In genomic region chr1:248696261-248696660, GRCh38 we compare ENCODE assay signal across 13 cellular contexts. TPM values are rescaled to one million over a fixed set of nuclear protein-coding genes. Genes with fewer than 3 reads are reported as not detected.
DNase-seq lines count a peak whose midpoint lies in the region; ATAC-seq, FAIRE-seq and TF ChIP-seq lines count a peak whose summit lies in the region.
"Had no signal": no experiment of that assay in that cellular context is flagged by ENCODE, and none has a peak within 500 bp of the region (broad histone marks: within the 10 kb centered on the region; RNA-seq: fewer than 3 reads in every experiment).

No MANE protein-coding gene starts in this region.

- H2AFZ ChIP-seq in KMS-11 (ENCODE audit: low read depth) = no peak overlapping the region

- H3K4me2 ChIP-seq in KMS-11 = no peak overlapping the region

- CTCF ChIA-PET in activated CD8-positive, alpha-beta T cell treated with anti-CD3 and anti-CD28 coated beads for 36 hours (lab: Charles Lee) = interaction anchor here (1.0 to 1.4 kb wide), 2 partner anchors 71 to 110 kb away, joined by 4 to 5 read pairs; no protein-coding TSS in a partner anchor
- CTCF ChIA-PET in activated CD8-positive, alpha-beta T cell treated with anti-CD3 and anti-CD28 coated beads, Interleukin-2, amount 10 ng/mL, durations not matched to agents 7 days and 5 days (lab: Charles Lee) = no interaction called here

- no peak for ATAC-seq in activated CD8-positive, alpha-beta T cell treated with anti-CD3 and anti-CD28 coated beads for 36 hours
- no peak for ATAC-seq in activated CD8-positive, alpha-beta T cell treated with anti-CD3 and anti-CD28 coated beads, Interleukin-2, amount 10 ng/mL, durations not matched to agents 7 days and 5 days
- peak; percentile 64 to 69 for ATAC-seq in stimulated activated naive B cell treated with anti-CD40 and anti-IgM and Interleukin-4, amounts not matched to agents 10 μg/mL and 1 μg/mL and 100 μg/mL, for 72 hours (replicated peaks)
- ATAC-seq in GM19328 (IDR thresholded peaks at IDR 0.05; ENCODE audit: unreplicated experiment) = no peak
- ATAC-seq in GM18909 (IDR thresholded peaks at IDR 0.05; ENCODE audit: poor library complexity, unreplicated experiment) = no peak

- intact Hi-C loops in activated CD8-positive, alpha-beta T cell treated with anti-CD3 and anti-CD28 coated beads for 36 hours (cut with micrococcal nuclease) = no loop called here

- no peak overlapping the region for H3K27ac Mint-ChIP-seq in activated CD8-positive, alpha-beta T cell treated with anti-CD3 and anti-CD28 coated beads for 36 hours
- H3K27ac Mint-ChIP-seq in activated CD8-positive, alpha-beta T cell treated with anti-CD3 and anti-CD28 coated beads, Interleukin-2, amount 10 ng/mL, durations not matched to agents 7 days and 5 days = no peak overlapping the region
- H3K27ac Mint-ChIP-seq in stimulated activated naive B cell treated with anti-CD40 and anti-IgM and Interleukin-4, amounts not matched to agents 10 μg/mL and 1 μg/mL and 100 μg/mL, for 72 hours = no peak overlapping the region

- no peaks in the 10 kb centered on the region for H3K36me3 ChIP-seq in KMS-11 (ENCODE audit: insufficient read depth)

- H3K4me1 ChIP-seq in KMS-11 (ENCODE audit: low read depth, poor library complexity, severe bottlenecking) = no peaks in the 10 kb centered on the region

- no peak overlapping the region for H3K4me3 ChIP-seq in KMS-11 (IDR thresholded peaks at IDR 0.05; ENCODE audit: insufficient read depth, low read depth, low read length)

- H3K27me3 ChIP-seq in KMS-11 (ENCODE audit: insufficient read depth, low read depth) = no peaks in the 10 kb centered on the region

- no peak overlapping the region for H3K4me3 Mint-ChIP-seq in activated CD8-positive, alpha-beta T cell treated with anti-CD3 and anti-CD28 coated beads for 36 hours
- H3K4me3 Mint-ChIP-seq in activated CD8-positive, alpha-beta T cell treated with anti-CD3 and anti-CD28 coated beads, Interleukin-2, amount 10 ng/mL, durations not matched to agents 7 days and 5 days = no peak overlapping the region
- H3K4me3 Mint-ChIP-seq in stimulated activated naive B cell treated with anti-CD40 and anti-IgM and Interleukin-4, amounts not matched to agents 10 μg/mL and 1 μg/mL and 100 μg/mL, for 72 hours = no peak overlapping the region

- POLR2A ChIA-PET in activated CD8-positive, alpha-beta T cell treated with anti-CD3 and anti-CD28 coated beads for 36 hours (lab: Charles Lee) = no interaction called here
- POLR2A ChIA-PET in activated CD8-positive, alpha-beta T cell treated with anti-CD3 and anti-CD28 coated beads, Interleukin-2, amount 10 ng/mL, durations not matched to agents 7 days and 5 days (lab: Charles Lee) = no interaction called here

- no peaks in the 10 kb centered on the region for H3K36me3 Mint-ChIP-seq in activated CD8-positive, alpha-beta T cell treated with anti-CD3 and anti-CD28 coated beads for 36 hours (ENCODE audit: low read depth)
- no peaks in the 10 kb centered on the region for H3K36me3 Mint-ChIP-seq in activated CD8-positive, alpha-beta T cell treated with anti-CD3 and anti-CD28 coated beads, Interleukin-2, amount 10 ng/mL, durations not matched to agents 7 days and 5 days (ENCODE audit: low read depth)
- peaks cover 4 to 6% of the 10 kb centered on the region in 2 donors for H3K36me3 Mint-ChIP-seq in stimulated activated naive B cell treated with anti-CD40 and anti-IgM and Interleukin-4, amounts not matched to agents 10 μg/mL and 1 μg/mL and 100 μg/mL, for 72 hours

- no peak for TF ChIP-seq CTCF in activated CD8-positive, alpha-beta T cell treated with anti-CD3 and anti-CD28 coated beads for 36 hours (IDR thresholded peaks at IDR 0.05)
- 0 out of 2 replicates have a peak, but pooled peaks have one; percentile 18 for TF ChIP-seq CTCF in KMS-11 (conservative IDR thresholded peaks at IDR 0.05; ENCODE audit: low read depth, low read length)

- no peak overlapping the region for H3K9ac ChIP-seq in KMS-11

- no peaks in the 10 kb centered on the region for H3K9me3 Mint-ChIP-seq in activated CD8-positive, alpha-beta T cell treated with anti-CD3 and anti-CD28 coated beads for 36 hours
- H3K9me3 Mint-ChIP-seq in activated CD8-positive, alpha-beta T cell treated with anti-CD3 and anti-CD28 coated beads, Interleukin-2, amount 10 ng/mL, durations not matched to agents 7 days and 5 days (ENCODE audit: insufficient read depth) = no peaks in the 10 kb centered on the region
- H3K9me3 Mint-ChIP-seq in stimulated activated naive B cell treated with anti-CD40 and anti-IgM and Interleukin-4, amounts not matched to agents 10 μg/mL and 1 μg/mL and 100 μg/mL, for 72 hours = peaks cover 5 to 6% of the 10 kb centered on the region in 2 donors

- H3K79me2 ChIP-seq in KMS-11 (ENCODE audit: insufficient read depth, low read depth) = no peaks in the 10 kb centered on the region

- peak; percentile 15 for DNase-seq in activated CD8-positive, alpha-beta T cell treated with anti-CD3 and anti-CD28 coated beads for 36 hours
- no peak for DNase-seq in activated CD8-positive, alpha-beta T cell treated with anti-CD3 and anti-CD28 coated beads, Interleukin-2, amount 10 ng/mL, durations not matched to agents 7 days and 5 days
- peak; percentile 24 for DNase-seq in UCSD-AML1 (lab: John Stamatoyannopoulos, UW; ENCODE audit: unreplicated experiment)
- no peak for DNase-seq in stimulated activated naive B cell treated with anti-CD40 and anti-IgM and Interleukin-4, amounts not matched to agents 10 μg/mL and 1 μg/mL and 100 μg/mL, for 72 hours
- DNase-seq in frontal cortex (ENCODE audit: low spot score in 2 of 2) = no peak
- DNase-seq: aorta had no signal

- no peaks in the 10 kb centered on the region for H4K20me1 ChIP-seq in KMS-11 (ENCODE audit: insufficient read depth)

- no peak overlapping the region for H3K27ac ChIP-seq in KMS-11

- FAIRE-seq in frontal cortex (lab: Jason Lieb, UNC) = no peak
- FAIRE-seq: TTC549 had no signal

- H3K27me3 Mint-ChIP-seq in activated CD8-positive, alpha-beta T cell treated with anti-CD3 and anti-CD28 coated beads for 36 hours = peaks cover 7% of the 10 kb centered on the region
- H3K27me3 Mint-ChIP-seq in activated CD8-positive, alpha-beta T cell treated with anti-CD3 and anti-CD28 coated beads, Interleukin-2, amount 10 ng/mL, durations not matched to agents 7 days and 5 days (ENCODE audit: low read depth) = no peaks in the 10 kb centered on the region
- peaks cover 6 to 8% of the 10 kb centered on the region in 2 donors for H3K27me3 Mint-ChIP-seq in stimulated activated naive B cell treated with anti-CD40 and anti-IgM and Interleukin-4, amounts not matched to agents 10 μg/mL and 1 μg/mL and 100 μg/mL, for 72 hours

- H3K4me1 Mint-ChIP-seq in activated CD8-positive, alpha-beta T cell treated with anti-CD3 and anti-CD28 coated beads for 36 hours (ENCODE audit: low read depth) = no peaks in the 10 kb centered on the region
- no peaks in the 10 kb centered on the region for H3K4me1 Mint-ChIP-seq in activated CD8-positive, alpha-beta T cell treated with anti-CD3 and anti-CD28 coated beads, Interleukin-2, amount 10 ng/mL, durations not matched to agents 7 days and 5 days (ENCODE audit: low read depth)
- H3K4me1 Mint-ChIP-seq in stimulated activated naive B cell treated with anti-CD40 and anti-IgM and Interleukin-4, amounts not matched to agents 10 μg/mL and 1 μg/mL and 100 μg/mL, for 72 hours = peaks cover 18 to 33% of the 10 kb centered on the region in 2 donors

RNA-seq across cellular contexts. Expression of gene OR14I1, which starts 6.3 kb away (rescaled TPM):
- not detected for total RNA-seq in activated CD8-positive, alpha-beta T cell treated with anti-CD3 and anti-CD28 coated beads for 36 hours
- not detected for total RNA-seq in activated CD8-positive, alpha-beta T cell treated with anti-CD3 and anti-CD28 coated beads, Interleukin-2, amount 10 ng/mL, durations not matched to agents 7 days and 5 days
- total RNA-seq in frontal cortex = not detected
- total RNA-seq: aorta, glomerular endothelial cell, IMR-90, omental fat pad had no signal

RNA-seq across cellular contexts. Expression of gene OR2T27, which starts 40.9 kb away (rescaled TPM):
- not detected for total RNA-seq in activated CD8-positive, alpha-beta T cell treated with anti-CD3 and anti-CD28 coated beads for 36 hours
- total RNA-seq in activated CD8-positive, alpha-beta T cell treated with anti-CD3 and anti-CD28 coated beads, Interleukin-2, amount 10 ng/mL, durations not matched to agents 7 days and 5 days = not detected
- total RNA-seq in frontal cortex = not detected
- total RNA-seq: aorta, glomerular endothelial cell, IMR-90, omental fat pad had no signal

RNA-seq across cellular contexts. Expression of gene OR2T35, which starts 51.2 kb away (rescaled TPM):
- not detected for total RNA-seq in activated CD8-positive, alpha-beta T cell treated with anti-CD3 and anti-CD28 coated beads for 36 hours
- total RNA-seq in activated CD8-positive, alpha-beta T cell treated with anti-CD3 and anti-CD28 coated beads, Interleukin-2, amount 10 ng/mL, durations not matched to agents 7 days and 5 days = not detected
- total RNA-seq in frontal cortex = under 0.01 TPM
- total RNA-seq: aorta, glomerular endothelial cell, IMR-90, omental fat pad had no signal

RNA-seq across cellular contexts. Expression of gene LYPD8, which starts 59.3 kb away (rescaled TPM):
- total RNA-seq in activated CD8-positive, alpha-beta T cell treated with anti-CD3 and anti-CD28 coated beads for 36 hours = not detected
- total RNA-seq in activated CD8-positive, alpha-beta T cell treated with anti-CD3 and anti-CD28 coated beads, Interleukin-2, amount 10 ng/mL, durations not matched to agents 7 days and 5 days = not detected
- not detected for total RNA-seq in frontal cortex
- total RNA-seq: aorta, glomerular endothelial cell, IMR-90, omental fat pad had no signal

Comparison
In these comparisons a context has a peak if more than half of its experiments do, and no peak if none do; other contexts are left out.
1. DNase-seq: peak in activated CD8-positive, alpha-beta T cell treated with anti-CD3 and anti-CD28 coated beads for 36 hours (single experiment) and UCSD-AML1 (single experiment); none in activated CD8-positive, alpha-beta T cell treated with anti-CD3 and anti-CD28 coated beads, Interleukin-2, amount 10 ng/mL, durations not matched to agents 7 days and 5 days (single experiment), stimulated activated naive B cell treated with anti-CD40 and anti-IgM and Interleukin-4, amounts not matched to agents 10 μg/mL and 1 μg/mL and 100 μg/mL, for 72 hours (single experiment) and frontal cortex (0 of 2).
2. ATAC-seq: peak in stimulated activated naive B cell treated with anti-CD40 and anti-IgM and Interleukin-4, amounts not matched to agents 10 μg/mL and 1 μg/mL and 100 μg/mL, for 72 hours (2 of 2); none in activated CD8-positive, alpha-beta T cell treated with anti-CD3 and anti-CD28 coated beads for 36 hours (single experiment), activated CD8-positive, alpha-beta T cell treated with anti-CD3 and anti-CD28 coated beads, Interleukin-2, amount 10 ng/mL, durations not matched to agents 7 days and 5 days (single experiment), GM19328 (single experiment) and GM18909 (single experiment).